In the genomic region with DNA sequence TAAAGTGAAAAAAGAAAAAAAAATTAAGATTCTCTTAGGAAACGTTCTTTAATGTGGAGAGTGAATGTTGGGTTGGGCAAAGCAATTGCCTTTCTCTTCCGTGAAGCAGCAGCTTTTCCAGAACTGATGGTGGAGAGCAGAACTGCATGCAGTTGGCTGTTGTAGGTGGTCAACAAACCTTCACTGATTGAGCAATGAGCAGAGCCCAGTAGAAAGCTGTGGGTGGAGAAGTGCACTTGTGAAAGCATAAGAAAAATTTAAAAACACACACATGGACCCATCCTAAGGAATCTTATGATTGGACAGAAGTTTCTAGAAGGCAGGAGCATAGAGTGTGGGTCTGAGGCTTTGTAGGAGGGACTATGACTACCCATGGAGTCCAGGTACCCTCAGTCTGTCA, we compare ENCODE assay signal across 8 cellular contexts. TPM values are rescaled to one million over a fixed set of nuclear protein-coding genes. Genes with fewer than 3 reads are reported as not detected.
A peak's percentile ranks its signal among the peaks of the same experiment; 100 is the strongest.
DNase-seq lines count a peak whose midpoint lies in the region; ATAC-seq and TF ChIP-seq lines count a peak whose summit lies in the region.

No MANE protein-coding gene starts in this region.

- no peak overlapping the region for H3K27ac Mint-ChIP-seq in WTC11
- no peak overlapping the region for H3K27ac Mint-ChIP-seq in activated CD4-positive, alpha-beta T cell treated with anti-CD3 and anti-CD28 coated beads, Interleukin-2, amount 10 ng/mL, durations not matched to agents 7 days and 5 days

- H3K27me3 Mint-ChIP-seq in WTC11 (ENCODE audit: low read depth) = no peaks in the 10 kb centered on the region; the same call in 1 of the 2 replicates
- peaks cover 6% of the 10 kb centered on the region for H3K27me3 Mint-ChIP-seq in activated CD4-positive, alpha-beta T cell treated with anti-CD3 and anti-CD28 coated beads, Interleukin-2, amount 10 ng/mL, durations not matched to agents 7 days and 5 days

- TF ChIP-seq CTCF in AG10803 (conservative IDR thresholded peaks at IDR 0.05; ENCODE audit: low read length) = peak; percentile 55
- no peak for TF ChIP-seq CTCF in RWPE1 (conservative IDR thresholded peaks at IDR 0.05; ENCODE audit: low read depth)
- no peak for TF ChIP-seq CTCF in psoas muscle (IDR thresholded peaks at IDR 0.05)
- TF ChIP-seq CTCF in WTC11 (IDR thresholded peaks at IDR 0.05) = no peak
- TF ChIP-seq CTCF in mucosa of descending colon (IDR thresholded peaks at IDR 0.05) = no peak

- CTCF ChIA-PET in RWPE1 (lab: Yijun Ruan, JAX) (interaction anchor here (0.5 to 1.6 kb wide), 9 partner anchors 50 to 440 kb away, joined by 3 to 6 read pairs (median 3); no protein-coding TSS in a partner anchor), WTC11 (lab: Charles Lee) (interaction anchor here (1.0 to 5.5 kb wide), 6 partner anchors 8 to 213 kb away, joined by 3 to 60 read pairs (median 7); no protein-coding TSS in a partner anchor)
- CTCF ChIA-PET in activated CD4-positive, alpha-beta T cell treated with anti-CD3 and anti-CD28 coated beads, Interleukin-2, amount 10 ng/mL, durations not matched to agents 7 days and 5 days (lab: Charles Lee) = interaction anchor here (1.4 to 4.3 kb wide), 2 partner anchors 139 to 212 kb away, joined by 3 to 16 read pairs; no protein-coding TSS in a partner anchor

- peaks cover 26% of the 10 kb centered on the region for H3K4me1 Mint-ChIP-seq in WTC11
- H3K4me1 Mint-ChIP-seq in activated CD4-positive, alpha-beta T cell treated with anti-CD3 and anti-CD28 coated beads, Interleukin-2, amount 10 ng/mL, durations not matched to agents 7 days and 5 days = peaks cover 5% of the 10 kb centered on the region

- H3K4me1 ChIP-seq in psoas muscle (no peaks in the 10 kb centered on the region), mucosa of descending colon (ENCODE audit: low read depth) (peaks cover 10% of the 10 kb centered on the region)

- WGBS in psoas muscle, 3 donors = 30 to 61% (median 46%) methylated on average over 2 of the region's 2 CpGs

- H3K9me3 Mint-ChIP-seq in WTC11 = no peaks in the 10 kb centered on the region
- H3K9me3 Mint-ChIP-seq in activated CD4-positive, alpha-beta T cell treated with anti-CD3 and anti-CD28 coated beads, Interleukin-2, amount 10 ng/mL, durations not matched to agents 7 days and 5 days = no peaks in the 10 kb centered on the region

- intact Hi-C loops in psoas muscle (cut with DNase I) (no loop called here), mucosa of descending colon (cut with DNase I, micrococcal nuclease) (loop anchor here (10.0 kb wide), 3 partner anchors 135 to 215 kb away; no protein-coding TSS in a partner anchor)

- H3K9me3 ChIP-seq in psoas muscle (no peaks in the 10 kb centered on the region), mucosa of descending colon (no peaks in the 10 kb centered on the region)

- peak; percentile 87 for DNase-seq in AG10803 (ENCODE audit: low read depth)
- no peak for DNase-seq in RWPE1 (ENCODE audit: low spot score)
- DNase-seq in fibroblast of peridontal ligament (ENCODE audit: extremely low read depth) = peak; percentile 69
- no peak for DNase-seq in psoas muscle
- no peak for DNase-seq in WTC11 (ENCODE audit: low spot score)
- no peak for DNase-seq in activated CD4-positive, alpha-beta T cell treated with anti-CD3 and anti-CD28 coated beads, Interleukin-2, amount 10 ng/mL, durations not matched to agents 7 days and 5 days
- no peak for DNase-seq in mucosa of descending colon

- H3K36me3 Mint-ChIP-seq in WTC11 = no peaks in the 10 kb centered on the region
- no peaks in the 10 kb centered on the region for H3K36me3 Mint-ChIP-seq in activated CD4-positive, alpha-beta T cell treated with anti-CD3 and anti-CD28 coated beads, Interleukin-2, amount 10 ng/mL, durations not matched to agents 7 days and 5 days (ENCODE audit: low read depth)

- POLR2A ChIA-PET in RWPE1 (lab: Yijun Ruan, JAX; ENCODE audit: low non-redundant PET) = no interaction called here
- POLR2A ChIA-PET in WTC11 (lab: Charles Lee) = interaction anchor here (0.6 kb wide), 1 partner anchor 425 kb away, joined by 3 read pairs; no protein-coding TSS in a partner anchor
- POLR2A ChIA-PET in activated CD4-positive, alpha-beta T cell treated with anti-CD3 and anti-CD28 coated beads, Interleukin-2, amount 10 ng/mL, durations not matched to agents 7 days and 5 days (lab: Charles Lee) = no interaction called here

- H3K4me3 ChIP-seq in AG10803 (ENCODE audit: low read length) (peak overlapping the region; percentile 13), psoas muscle (no peak overlapping the region), mucosa of descending colon (no peak overlapping the region)

- H3K4me3 Mint-ChIP-seq in WTC11 = no peak overlapping the region
- no peak overlapping the region for H3K4me3 Mint-ChIP-seq in activated CD4-positive, alpha-beta T cell treated with anti-CD3 and anti-CD28 coated beads, Interleukin-2, amount 10 ng/mL, durations not matched to agents 7 days and 5 days

- no peaks in the 10 kb centered on the region for H3K36me3 ChIP-seq in psoas muscle (ENCODE audit: insufficient read depth in 1 of 2, low read depth in 1 of 2)
- H3K36me3 ChIP-seq in mucosa of descending colon (ENCODE audit: low read depth) = no peaks in the 10 kb centered on the region

- H3K27me3 ChIP-seq in psoas muscle (ENCODE audit: insufficient read depth in 3 of 3, low read length in 2 of 3) = peaks cover 0 to 5% (median 4%) of the 10 kb centered on the region in 3 donors

- ATAC-seq in psoas muscle (peak in 3 of 4 donors; percentile 34 to 61 (median 53)), WTC11 (no peak), mucosa of descending colon (no peak), HG03442 (IDR thresholded peaks at IDR 0.05; ENCODE audit: unreplicated experiment) (no peak)

- H3K27ac ChIP-seq in RWPE1 = peak overlapping the region; percentile 90
- peak overlapping the region; percentile 46 for H3K27ac ChIP-seq in psoas muscle

TF ChIP-seq in WTC11, 78 proteins besides CTCF, POLR2A, EP300 and RAD21:
- TF ChIP-seq CBFB (CRISPR knock-in tag; IDR thresholded peaks at IDR 0.05; ENCODE audit: low read depth) = no peak
- TF ChIP-seq ARID4B (CRISPR knock-in tag; IDR thresholded peaks at IDR 0.05; ENCODE audit: borderline replicate concordance) = no peak
TF ChIP-seq in WTC11: peak in this region for 0.

RNA-seq across cellular contexts. Expression of gene PRELP, which starts 4.5 kb away (rescaled TPM):
- total RNA-seq in psoas muscle = 10 to 100 TPM in 1 of 4 donors, 1 to 10 TPM in 3; 3.0 to 20.6 (median 6.3) TPM
- polyA plus RNA-seq in psoas muscle = 1 to 10 TPM; 5.4 to 7.1 (median 6.6) TPM
- total RNA-seq in WTC11 (2021) = 0.17 to 0.23 TPM (median 0.18 TPM) in 3 replicates
- total RNA-seq in activated CD4-positive, alpha-beta T cell treated with anti-CD3 and anti-CD28 coated beads, Interleukin-2, amount 10 ng/mL, durations not matched to agents 7 days and 5 days = not detected
- total RNA-seq in mucosa of descending colon = 100 to 1,000 TPM in 1 of 3 donors, 1 to 10 TPM in 2; 5.5 to 174 (median 5.6) TPM

RNA-seq across cellular contexts. Expression of gene OPTC, which starts 13.9 kb away (rescaled TPM):
- total RNA-seq in psoas muscle = not detected
- not detected for polyA plus RNA-seq in psoas muscle
- total RNA-seq in WTC11 (2021) = 0.55 to 1.2 TPM (median 0.76 TPM) in 3 replicates
- not detected for total RNA-seq in activated CD4-positive, alpha-beta T cell treated with anti-CD3 and anti-CD28 coated beads, Interleukin-2, amount 10 ng/mL, durations not matched to agents 7 days and 5 days
- not detected for total RNA-seq in mucosa of descending colon

Comparison
In these comparisons a context has a peak if more than half of its experiments do, and no peak if none do; other contexts are left out.
1. DNase-seq: peak in AG10803 (single experiment) and fibroblast of peridontal ligament (single experiment); none in RWPE1 (single experiment), psoas muscle (0 of 2), WTC11 (single experiment), activated CD4-positive, alpha-beta T cell treated with anti-CD3 and anti-CD28 coated beads, Interleukin-2, amount 10 ng/mL, durations not matched to agents 7 days and 5 days (single experiment) and mucosa of descending colon (0 of 3).
2. ATAC-seq: peak in psoas muscle (3 of 4); none in WTC11 (single experiment), mucosa of descending colon (single experiment) and HG03442 (single experiment).
3. intact Hi-C loops: an anchor here in mucosa of descending colon (10.0 kb wide); none called in psoas muscle.